10 cellular contexts compared by ENCODE assay signal in the genomic region with DNA sequence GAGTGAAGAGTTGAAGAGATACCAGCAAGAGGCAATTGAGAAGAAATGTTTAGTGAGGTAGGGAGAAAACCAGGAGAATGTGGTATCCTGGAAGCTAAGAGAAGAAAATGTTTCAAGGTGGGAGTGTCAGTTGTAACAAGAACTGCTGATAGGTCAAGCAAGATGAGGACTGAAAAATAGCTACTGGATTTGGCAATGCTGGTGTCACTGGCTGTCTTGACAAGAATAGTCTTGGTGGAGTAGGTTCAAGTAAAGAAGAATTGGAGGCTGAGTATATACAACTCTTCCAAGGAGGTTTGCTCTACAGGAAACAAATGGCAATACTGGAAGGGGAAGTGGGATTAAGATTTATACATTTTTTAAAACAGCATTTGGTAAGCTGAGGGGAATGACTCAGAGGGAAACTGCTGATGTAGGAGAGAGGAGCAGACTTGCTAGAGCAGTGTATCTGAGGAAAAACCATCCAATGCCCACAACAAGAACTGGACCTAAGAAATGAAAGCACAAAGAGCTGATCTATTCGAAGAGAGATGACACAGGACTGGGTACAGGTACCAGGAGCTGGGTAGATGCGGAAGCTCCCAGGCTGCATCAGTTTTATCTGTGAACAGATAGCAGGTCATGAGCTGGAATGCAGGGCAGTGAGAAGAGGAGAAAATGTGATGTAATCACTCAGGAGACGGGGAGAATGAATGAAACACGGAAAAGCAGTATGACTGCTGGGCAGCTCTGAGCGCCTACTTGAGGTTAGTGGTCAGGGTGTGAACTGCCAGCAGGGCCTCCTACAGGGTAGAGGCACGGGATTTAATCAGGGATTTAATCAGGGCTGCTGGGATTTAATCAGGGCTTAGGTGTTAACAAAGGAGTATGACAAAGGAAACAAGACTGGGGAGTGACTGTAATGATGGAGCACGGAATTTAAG. TPM values are rescaled to one million over a fixed set of nuclear protein-coding genes. Genes with fewer than 3 reads are reported as not detected.
DNase-seq lines count a peak whose midpoint lies in the region; ATAC-seq and TF ChIP-seq lines count a peak whose summit lies in the region.
"Had no signal": no experiment of that assay in that cellular context is flagged by ENCODE, and none has a peak within 500 bp of the region (broad histone marks: within the 10 kb centered on the region; RNA-seq: fewer than 3 reads in every experiment).

No MANE protein-coding gene starts in this region.

- intact Hi-C loops in psoas muscle (cut with DNase I), result no loop called here
- intact Hi-C loops in sigmoid colon (cut with DNase I), result no loop called here

- H3K27ac Mint-ChIP-seq in mesothelial cell of epicardium, result no peak overlapping the region

- peak; percentile 9 for DNase-seq in GM12865 (ENCODE audit: low read depth)
- DNase-seq in NCI-H82 treated with DMSO at 0.1 percent for 48 hours (lab: John Stamatoyannopoulos, UW; ENCODE audit: unreplicated experiment), result peak; percentile 48
- peak; percentile 71 for DNase-seq in fibroblast of mammary gland (ENCODE audit: low read depth)
- no peak for DNase-seq in psoas muscle
- no peak for DNase-seq in NCI-H69 (lab: John Stamatoyannopoulos, UW)
- no peak for DNase-seq in activated naive CD4-positive, alpha-beta T cell treated with Interleukin-2 at 50 U/mL for 16 hours
- DNase-seq in mesothelial cell of epicardium (ENCODE audit: low spot score in 2 of 2, unreplicated experiment in 2 of 2), result no peak
- no peak for DNase-seq in sigmoid colon
- DNase-seq: NCI-H1417 treated with DMSO at 0.1 percent for 48 hours had no signal

- H3K27ac ChIP-seq in psoas muscle (no peak overlapping the region), sigmoid colon (peak overlapping the region in 2 of 4 donors; percentile 3 to 52)

- H3K9me3 ChIP-seq in psoas muscle (no peaks in the 10 kb centered on the region), sigmoid colon (no peaks in the 10 kb centered on the region)

- TF ChIP-seq POLR2A in sigmoid colon (IDR thresholded peaks at IDR 0.05), result no peak

- peaks cover 4% of the 10 kb centered on the region for H3K4me1 Mint-ChIP-seq in mesothelial cell of epicardium

- H3K27me3 ChIP-seq in psoas muscle (ENCODE audit: insufficient read depth in 3 of 3, low read length in 2 of 3), result no peaks in the 10 kb centered on the region
- H3K27me3 ChIP-seq in sigmoid colon, result no peaks in the 10 kb centered on the region

- WGBS in psoas muscle, 3 donors, result 84 to 88% (median 88%) methylated on average over 7 of the region's 7 CpGs
- 73 to 83% methylated on average over 7 of the region's 7 CpGs for WGBS in sigmoid colon, 2 donors

- no peaks in the 10 kb centered on the region for H3K9me3 Mint-ChIP-seq in mesothelial cell of epicardium

- TF ChIP-seq CTCF in GM12865 (IDR thresholded peaks at IDR 0.05; ENCODE audit: insufficient read depth, low read depth, low read length, missing control alignments) (no peak), fibroblast of mammary gland (conservative IDR thresholded peaks at IDR 0.05; ENCODE audit: control insufficient read depth, insufficient read depth, low read depth, low read length) (peak; percentile 48), psoas muscle (IDR thresholded peaks at IDR 0.05) (no peak), mesothelial cell of epicardium (IDR thresholded peaks at IDR 0.05; ENCODE audit: unreplicated experiment) (no peak), sigmoid colon (IDR thresholded peaks at IDR 0.05) (no peak)

- H3K4me1 ChIP-seq in psoas muscle (peaks cover 8% of the 10 kb centered on the region), sigmoid colon (peaks cover 0 to 16% (median 0%) of the 10 kb centered on the region in 4 donors)

- H3K27me3 Mint-ChIP-seq in mesothelial cell of epicardium (ENCODE audit: low read depth), result no peaks in the 10 kb centered on the region

- H3K4me3 Mint-ChIP-seq in mesothelial cell of epicardium, result no peak overlapping the region

- TF ChIP-seq EP300 in sigmoid colon (IDR thresholded peaks at IDR 0.05), result no peak

- H3K4me3 ChIP-seq in GM12865 (ENCODE audit: low read depth, low read length) (no peak overlapping the region), fibroblast of mammary gland (ENCODE audit: control insufficient read depth, low read depth, low read length) (no peak overlapping the region), psoas muscle (no peak overlapping the region), sigmoid colon (no peak overlapping the region)

- H3K36me3 Mint-ChIP-seq in mesothelial cell of epicardium, result peaks cover 31% of the 10 kb centered on the region

- ATAC-seq in psoas muscle, result peak in 3 of 4 donors; percentile 23 to 75 (median 70)

- H3K36me3 ChIP-seq in psoas muscle (ENCODE audit: insufficient read depth in 1 of 2, low read depth in 1 of 2), result peaks cover 4 to 99% of the 10 kb centered on the region in 2 donors
- peaks cover 21 to 81% (median 45%) of the 10 kb centered on the region in 4 donors for H3K36me3 ChIP-seq in sigmoid colon

RNA-seq across cellular contexts. Expression of gene FAM25A, which starts 34.5 kb away (rescaled TPM):
- total RNA-seq in psoas muscle, result not detected
- under 1 TPM in 1 of 3 donors, not detected in 2; 0.82 TPM for polyA plus RNA-seq in psoas muscle
- not detected in 3 replicates for total RNA-seq in mesothelial cell of epicardium
- not detected for total RNA-seq in sigmoid colon
- polyA plus RNA-seq in sigmoid colon, result not detected
- total RNA-seq: mesenteric fat pad had no signal

RNA-seq across cellular contexts. Expression of gene GLUD1, which starts 40.0 kb away (rescaled TPM):
- total RNA-seq in psoas muscle (10 to 100 TPM; 54.2 to 70.8 (median 58.7) TPM), mesothelial cell of epicardium (50.9 to 53.3 TPM (median 52.3 TPM) in 3 replicates), sigmoid colon (100 to 1,000 TPM; 135 to 153 (median 148) TPM)
- polyA plus RNA-seq in psoas muscle (10 to 100 TPM; 42.3 to 64.0 (median 57.0) TPM), sigmoid colon (100 to 1,000 TPM in 2 of 3 donors, 10 to 100 TPM in 1; 71.3 to 162 (median 111) TPM)

RNA-seq across cellular contexts. Expression of gene SHLD2, which starts 40.4 kb away (rescaled TPM):
- 10 to 100 TPM in 3 of 4 donors, 1 to 10 TPM in 1; 7.9 to 14.5 (median 12.5) TPM for total RNA-seq in psoas muscle
- 10 to 100 TPM; 11.1 to 25.7 (median 24.0) TPM for polyA plus RNA-seq in psoas muscle
- total RNA-seq in mesothelial cell of epicardium, result 22.4 to 24.1 TPM (median 23.2 TPM) in 3 replicates
- total RNA-seq in sigmoid colon, result 10 to 100 TPM; 19.1 to 26.9 (median 22.8) TPM
- 10 to 100 TPM; 18.8 to 27.0 (median 22.2) TPM for polyA plus RNA-seq in sigmoid colon

Comparison
In these comparisons a context has a peak if more than half of its experiments do, and no peak if none do; other contexts are left out.
1. DNase-seq: peak in GM12865 (single experiment), NCI-H82 treated with DMSO at 0.1 percent for 48 hours (single experiment) and fibroblast of mammary gland (single experiment); none in psoas muscle (0 of 2), NCI-H69 (single experiment), activated naive CD4-positive, alpha-beta T cell treated with Interleukin-2 at 50 U/mL for 16 hours (single experiment), mesothelial cell of epicardium (0 of 2) and sigmoid colon (single experiment).